Comparison of ENCODE assay signal across 19 cellular contexts in genomic region chr17:79730769-79731483, GRCh38. TPM values are rescaled to one million over a fixed set of nuclear protein-coding genes. Genes with fewer than 3 reads are reported as not detected.
DNase-seq lines count a peak whose midpoint lies in the region; ATAC-seq and TF ChIP-seq lines count a peak whose summit lies in the region.
"Had no signal": no experiment of that assay in that cellular context is flagged by ENCODE, and none has a peak within 500 bp of the region (broad histone marks: within the 10 kb centered on the region; RNA-seq: fewer than 3 reads in every experiment).

Gene ENPP7, plus strand, starts transcription at chr17:79730943. Its CDS starts 197 bp downstream, at chr17:79731140.

- peaks cover 11% of the 10 kb centered on the region for H3K4me1 Mint-ChIP-seq in T-helper 2 cell treated with Interferon-gamma antibody and Interleukin-4, amounts not matched to agents 5 μg/mL and 100 μg/mL, for 36 hours (ENCODE audit: low read depth)
- peaks cover 51% of the 10 kb centered on the region for H3K4me1 Mint-ChIP-seq in activated B cell treated with CpG ODN at 0.5 μM for 24 hours
- peaks cover 33% of the 10 kb centered on the region for H3K4me1 Mint-ChIP-seq in memory B cell

- no peaks in the 10 kb centered on the region for H4K20me1 ChIP-seq in GM23248 (ENCODE audit: insufficient read depth)

- H3K9me3 Mint-ChIP-seq in T-helper 2 cell treated with Interferon-gamma antibody and Interleukin-4, amounts not matched to agents 5 μg/mL and 100 μg/mL, for 36 hours = no peaks in the 10 kb centered on the region
- no peaks in the 10 kb centered on the region for H3K9me3 Mint-ChIP-seq in activated B cell treated with CpG ODN at 0.5 μM for 24 hours
- H3K9me3 Mint-ChIP-seq in memory B cell = no peaks in the 10 kb centered on the region

- no peak within 1 kb of the TSS for H3K27ac ChIP-seq in adrenal gland
- no peak within 1 kb of the TSS for H3K27ac ChIP-seq in GM23248
- H3K27ac ChIP-seq: 22Rv1, KMS-11 had no signal

- CTCF ChIA-PET in activated B cell treated with CpG ODN at 0.5 μM for 24 hours (lab: Charles Lee) = no interaction called here

- no peaks in the 10 kb centered on the region for H3K9me3 ChIP-seq in adrenal gland (replicated peaks in 1 of 3)
- H3K9me3 ChIP-seq in GM23248 (ENCODE audit: low read depth) = no peaks in the 10 kb centered on the region

- TF ChIP-seq POLR2A in adrenal gland (IDR thresholded peaks at IDR 0.05) = no peak

- H3K36me3 ChIP-seq in adrenal gland (replicated peaks in 1 of 2) = no peaks in the 10 kb centered on the region
- no peaks in the 10 kb centered on the region for H3K36me3 ChIP-seq in GM23248 (ENCODE audit: low read depth)

- no peak within 1 kb of the TSS for H3K4me3 ChIP-seq in adrenal gland
- H3K4me3 ChIP-seq in GM23248 = no peak within 1 kb of the TSS

- POLR2A ChIA-PET in activated B cell treated with CpG ODN at 0.5 μM for 24 hours (lab: Charles Lee) = no interaction called here

- no peak for TF ChIP-seq CTCF in activated B cell treated with CpG ODN at 0.5 μM for 24 hours (IDR thresholded peaks at IDR 0.05)
- TF ChIP-seq CTCF in adrenal gland (IDR thresholded peaks at IDR 0.05) = no peak

- DNase-seq in T-helper 2 cell treated with Interferon-gamma antibody and Interleukin-4, amounts not matched to agents 5 μg/mL and 100 μg/mL, for 36 hours (ENCODE audit: low spot score) = no peak
- DNase-seq in T-helper 2 cell (no peak), activated B cell treated with CpG ODN at 0.5 μM for 24 hours (no peak), memory B cell (ENCODE audit: low spot score in 2 of 2) (no peak), adrenal gland (no peak), cortex of kidney (lab: John Stamatoyannopoulos, UW) (no peak), AG08395 (ENCODE audit: low spot score) (no peak), GM23248 (no peak)
- DNase-seq: NCI-H1436, NCI-H2029 treated with DMSO at 0.1 percent for 48 hours, NCI-H748 treated with DMSO at 0.1 percent for 48 hours had no signal

- H3K27ac Mint-ChIP-seq in T-helper 2 cell treated with Interferon-gamma antibody and Interleukin-4, amounts not matched to agents 5 μg/mL and 100 μg/mL, for 36 hours = peak within 1 kb of the TSS; percentile 31
- H3K27ac Mint-ChIP-seq in activated B cell treated with CpG ODN at 0.5 μM for 24 hours (no peak within 1 kb of the TSS), memory B cell (no peak within 1 kb of the TSS)

- no peaks in the 10 kb centered on the region for H3K79me2 ChIP-seq in GM23248 (ENCODE audit: insufficient read depth)

- ATAC-seq in activated B cell treated with CpG ODN at 0.5 μM for 24 hours (ENCODE audit: low read depth) (no peak), memory B cell (ENCODE audit: low read depth) (no peak)
- ATAC-seq: Panc1, Right ventricle myocardium inferior had no signal

- no peaks in the 10 kb centered on the region for H3F3A ChIP-seq in GM23248 (ENCODE audit: insufficient read depth)

- H3K36me3 Mint-ChIP-seq in T-helper 2 cell treated with Interferon-gamma antibody and Interleukin-4, amounts not matched to agents 5 μg/mL and 100 μg/mL, for 36 hours (ENCODE audit: low read depth) = no peaks in the 10 kb centered on the region
- H3K36me3 Mint-ChIP-seq in activated B cell treated with CpG ODN at 0.5 μM for 24 hours (ENCODE audit: low read depth) (no peaks in the 10 kb centered on the region), memory B cell (peaks cover 3% of the 10 kb centered on the region)

- in situ Hi-C loops in GM23248 (cut with MboI) = no loop called here

- 90 to 96% (median 94%) methylated on average over 12 to 33 of the region's 33 CpGs for WGBS in adrenal gland, 4 donors
- 84 to 86% methylated on average over 27 to 33 of the region's 33 CpGs for whole genome bisulfite sequencing in GM23248 (ENCODE audit: low coverage in 1 of 2, low lambda C conversion rate in 2 of 2, missing lambda C conversion rate in 2 of 2), 2 experiments

- intact Hi-C loops in activated B cell treated with CpG ODN at 0.5 μM for 24 hours (cut with micrococcal nuclease) = loop anchor here (5.0 kb wide), 1 partner anchor 106 kb away; the partner anchor contains the start of gene CBX4
- intact Hi-C loops in adrenal gland (cut with DNase I) = no loop called here

- H3K4me3 Mint-ChIP-seq in T-helper 2 cell treated with Interferon-gamma antibody and Interleukin-4, amounts not matched to agents 5 μg/mL and 100 μg/mL, for 36 hours = no peak within 1 kb of the TSS
- H3K4me3 Mint-ChIP-seq in activated B cell treated with CpG ODN at 0.5 μM for 24 hours (peak within 1 kb of the TSS; percentile 35), memory B cell (peak within 1 kb of the TSS; percentile 8)

- no peaks in the 10 kb centered on the region for H3K9me2 ChIP-seq in GM23248 (ENCODE audit: insufficient read depth)

- no peaks in the 10 kb centered on the region for H3K27me3 Mint-ChIP-seq in T-helper 2 cell treated with Interferon-gamma antibody and Interleukin-4, amounts not matched to agents 5 μg/mL and 100 μg/mL, for 36 hours (ENCODE audit: low read depth)
- H3K27me3 Mint-ChIP-seq in activated B cell treated with CpG ODN at 0.5 μM for 24 hours (no peaks in the 10 kb centered on the region), memory B cell (no peaks in the 10 kb centered on the region)

- no peaks in the 10 kb centered on the region for H3K27me3 ChIP-seq in adrenal gland
- no peaks in the 10 kb centered on the region for H3K27me3 ChIP-seq in GM23248 (replicated peaks; ENCODE audit: insufficient read depth)

- no peak within 1 kb of the TSS for H3K4me2 ChIP-seq in GM23248 (ENCODE audit: unreplicated experiment)
- H3K4me2 ChIP-seq: KMS-11 had no signal

- no peak within 1 kb of the TSS for H3K9ac ChIP-seq in GM23248
- H3K9ac ChIP-seq: KMS-11 had no signal

- H3K4me1 ChIP-seq in adrenal gland (replicated peaks in 1 of 2) = peaks cover 0 to 10% of the 10 kb centered on the region in 2 donors
- peaks cover 4% of the 10 kb centered on the region; the same call in 1 of the 2 replicates for H3K4me1 ChIP-seq in GM23248 (ENCODE audit: insufficient read depth)

- H2AFZ ChIP-seq in GM23248 = no peak within 1 kb of the TSS

RNA-seq across cellular contexts. Expression of gene ENPP7, which starts in this region (rescaled TPM):
- total RNA-seq in activated B cell treated with CpG ODN at 0.5 μM for 24 hours (1.4 and 1.5 TPM in 2 replicates), adrenal gland (not detected)
- polyA plus RNA-seq in adrenal gland (not detected), GM23248 (2016; fragmentation: Nextera tagmentation; extraction: Ambion mirVana) (not detected in 2 replicates)
- not detected in 2 replicates for total RNA-seq in GM23248 (2014; rRNA removed; shearing (Covaris generic))
- total RNA-seq: M059J, NCI-H460, Right ventricle myocardium inferior had no signal
- polyA plus RNA-seq: AG04450, BJ had no signal
